ENCODE assay signal across 8 cellular contexts in genomic region chr19:29844891-29845575, GRCh38. TPM values are rescaled to one million over a fixed set of nuclear protein-coding genes. Genes with fewer than 3 reads are reported as not detected.
A peak's percentile ranks its signal among the peaks of the same experiment; 100 is the strongest.
DNase-seq lines count a peak whose midpoint lies in the region; ATAC-seq, FAIRE-seq and TF ChIP-seq lines count a peak whose summit lies in the region.

No MANE protein-coding gene starts in this region.

- FAIRE-seq in GM19239 (lab: Jason Lieb, UNC) = peak; percentile 89

- H3K9me3 ChIP-seq in colonic mucosa (no peaks in the 10 kb centered on the region), left lung (no peaks in the 10 kb centered on the region)

- H3K27ac ChIP-seq in colonic mucosa = peak overlapping the region; percentile 77
- peak overlapping the region; percentile 70 to 72 for H3K27ac ChIP-seq in left lung

- intact Hi-C loops in colonic mucosa (cut with DNase I) = loop anchor here (5.0 kb wide), 1 partner anchor 33 kb away; the partner anchor contains the start of gene CCNE1
- intact Hi-C loops in left lung (cut with DNase I) = no loop called here

- H3K27me3 ChIP-seq in BJ (ENCODE audit: control insufficient read depth, insufficient read depth, low read length) = peaks cover 3% of the 10 kb centered on the region; the same call in 1 of the 2 replicates
- H3K27me3 ChIP-seq in colonic mucosa = no peaks in the 10 kb centered on the region
- peaks cover 0 to 30% of the 10 kb centered on the region in 2 donors for H3K27me3 ChIP-seq in left lung

- POLR2A ChIA-PET in BJ (lab: Charles Lee) = interaction anchor here (0.6 to 0.7 kb wide), 3 partner anchors 29 to 238 kb away, joined by 3 to 7 read pairs (median 3); no protein-coding TSS in a partner anchor

- H3K4me3 ChIP-seq in BJ (ENCODE audit: low read depth, low read length) = peak overlapping the region; percentile 64
- peak overlapping the region; percentile 67 for H3K4me3 ChIP-seq in colonic mucosa
- peak overlapping the region; percentile 70 to 86 for H3K4me3 ChIP-seq in left lung

- TF ChIP-seq CTCF in BJ (IDR thresholded peaks at IDR 0.05; ENCODE audit: insufficient read depth, low read depth, low read length) = no peak
- no peak for TF ChIP-seq CTCF in colonic mucosa (IDR thresholded peaks at IDR 0.05)
- TF ChIP-seq CTCF in left lung (IDR thresholded peaks at IDR 0.05) = no peak

- ATAC-seq in HG03439 (IDR thresholded peaks at IDR 0.05; ENCODE audit: unreplicated experiment) (peak; percentile 75), left lung (peak; percentile 94)

- H3K9ac ChIP-seq in colonic mucosa (ENCODE audit: low read depth in 2 of 2, low read length in 2 of 2) = peak overlapping the region; percentile 78 to 86

- H3K4me1 ChIP-seq in colonic mucosa (peaks cover 13% of the 10 kb centered on the region), left lung (peaks cover 19 to 24% of the 10 kb centered on the region in 2 donors)

- DNase-seq in BJ (ENCODE audit: low read depth) = peak; percentile 42
- peak; percentile 84 for DNase-seq in GM19239 (ENCODE audit: insufficient read length, low spot score)
- peak; percentile 77 to 91 for DNase-seq in NCI-H524 (lab: John Stamatoyannopoulos, UW)
- peak; percentile 95 to 97 for DNase-seq in activated CD4-positive, alpha-beta T cell treated with anti-CD3 and anti-CD28 coated beads for 4 hours
- DNase-seq in colonic mucosa = peak; percentile 96
- DNase-seq in left lung = peak; percentile 94 to 96
- peak; percentile 97 to 98 for DNase-seq in stimulated activated CD4-positive, alpha-beta T cell treated with anti-CD3 and anti-CD28 coated beads, Interleukin-2, amount 100 ng/mL, for 24 hours

- CTCF ChIA-PET in BJ (lab: Yijun Ruan, JAX) = interaction anchor here (1.2 to 1.8 kb wide), 3 partner anchors 12 to 128 kb away, joined by 3 to 9 read pairs (median 3); no protein-coding TSS in a partner anchor

- no peaks in the 10 kb centered on the region for H3K36me3 ChIP-seq in BJ (ENCODE audit: control insufficient read depth, insufficient read depth, low read length)
- no peaks in the 10 kb centered on the region for H3K36me3 ChIP-seq in colonic mucosa
- no peaks in the 10 kb centered on the region for H3K36me3 ChIP-seq in left lung

RNA-seq across cellular contexts. Expression of gene CCNE1, which starts 33.2 kb away (rescaled TPM):
- 4.8 and 5.0 TPM in 2 replicates for polyA plus RNA-seq in BJ (2011; rRNA removed)
- 1.6 and 3.7 TPM in 2 replicates for polyA minus RNA-seq in BJ (2011; rRNA and poly(A)+ RNA removed)
- total RNA-seq in colonic mucosa = 10 to 100 TPM in 1 of 2 donors, 1 to 10 TPM in 1; 5.1 to 10.6 TPM
- 1 to 10 TPM; 4.2 to 4.7 TPM for total RNA-seq in left lung

Comparison
In these comparisons a context has a peak if more than half of its experiments do, and no peak if none do; other contexts are left out.
1. Peak in every context shown above with its lines: DNase-seq, ATAC-seq, H3K4me3 ChIP-seq and H3K27ac ChIP-seq.
2. DNase-seq: peak in every context shown above with its lines; median percentile 98 in stimulated activated CD4-positive, alpha-beta T cell treated with anti-CD3 and anti-CD28 coated beads, Interleukin-2, amount 100 ng/mL, for 24 hours; 96 in activated CD4-positive, alpha-beta T cell treated with anti-CD3 and anti-CD28 coated beads for 4 hours; 96 in colonic mucosa; 95 in left lung; 84 in GM19239; 84 in NCI-H524; 42 in BJ.